Comparison of ENCODE assay signal across 17 cellular contexts in genomic region chr5:133327946-133328401, GRCh38.
A peak's percentile ranks its signal among the peaks of the same experiment; 100 is the strongest.
DNase-seq lines count a peak whose midpoint lies in the region; ATAC-seq and TF ChIP-seq lines count a peak whose summit lies in the region.
"Had no signal": no experiment of that assay in that cellular context is flagged by ENCODE, and none has a peak within 500 bp of the region (broad histone marks: within the 10 kb centered on the region; RNA-seq: fewer than 3 reads in every experiment).

No MANE protein-coding gene starts in this region.

- POLR2A ChIA-PET in WTC11 (lab: Charles Lee) = no interaction called here

- no peaks in the 10 kb centered on the region for H3K36me3 ChIP-seq in HUES48 (ENCODE audit: control insufficient read depth, insufficient read depth, low read length)
- H3K36me3 ChIP-seq in spleen = no peaks in the 10 kb centered on the region
- no peaks in the 10 kb centered on the region for H3K36me3 ChIP-seq in colonic mucosa

- 0 out of 2 replicates have a peak overlapping the region, but pooled peaks have one; percentile 3 for H3K27ac Mint-ChIP-seq in WTC11
- no peak overlapping the region for H3K27ac Mint-ChIP-seq in activated T-helper 17 cell treated with anti-CD3 and anti-CD28 coated beads, Interleukin-2, amount 50 U/mL, for 72 hours

- TF ChIP-seq POLR2A in spleen (IDR thresholded peaks at IDR 0.05) = no peak

- peak; percentile 30 for DNase-seq in WTC11 (ENCODE audit: low spot score)
- DNase-seq in iPS-NIHi11 (ENCODE audit: low spot score) = peak; percentile 42
- peak; percentile 32 for DNase-seq in spleen
- no peak for DNase-seq in colonic mucosa
- DNase-seq: Caco-2, DMS153, Kasumi-1, MM.1S, NCI-H1105, NCI-H187, NCI-H345, NCI-H526, SHP77 had no signal

- H3K27me3 ChIP-seq in HUES48 (ENCODE audit: control insufficient read depth, insufficient read depth, low read length) (peaks cover 3% of the 10 kb centered on the region), spleen (replicated peaks in 1 of 7) (peaks cover 0 to 4% (median 0%) of the 10 kb centered on the region in 7 donors), colonic mucosa (no peaks in the 10 kb centered on the region)

- peaks cover 33% of the 10 kb centered on the region for H3K4me1 ChIP-seq in HUES48 (ENCODE audit: control insufficient read depth, insufficient read depth, low read length)
- H3K4me1 ChIP-seq in spleen = no peaks in the 10 kb centered on the region
- H3K4me1 ChIP-seq in colonic mucosa = no peaks in the 10 kb centered on the region
- H3K4me1 ChIP-seq: Caco-2 had no signal

- H3K27ac ChIP-seq in HUES48 (ENCODE audit: low read depth, low read length) (peak overlapping the region; percentile 33), spleen (no peak overlapping the region), colonic mucosa (no peak overlapping the region)

- no peaks in the 10 kb centered on the region for H3K9me3 Mint-ChIP-seq in WTC11
- no peaks in the 10 kb centered on the region for H3K9me3 Mint-ChIP-seq in activated T-helper 17 cell treated with anti-CD3 and anti-CD28 coated beads, Interleukin-2, amount 50 U/mL, for 72 hours

- H3K4me3 ChIP-seq in HUES48 (ENCODE audit: low read depth, low read length) (peak overlapping the region; percentile 13; the same call in 1 of the 2 replicates), spleen (no peak overlapping the region), colonic mucosa (no peak overlapping the region)

- no peaks in the 10 kb centered on the region for H3K36me3 Mint-ChIP-seq in WTC11
- no peaks in the 10 kb centered on the region for H3K36me3 Mint-ChIP-seq in activated T-helper 17 cell treated with anti-CD3 and anti-CD28 coated beads, Interleukin-2, amount 50 U/mL, for 72 hours (ENCODE audit: low read depth)

- TF ChIP-seq CTCF in WTC11 (IDR thresholded peaks at IDR 0.05) (no peak), spleen (IDR thresholded peaks at IDR 0.05 in 8 of 11, conservative IDR thresholded peaks at IDR 0.05 in 3 of 11) (no peak), colonic mucosa (IDR thresholded peaks at IDR 0.05) (no peak)

- intact Hi-C loops in spleen (cut with DNase I; ENCODE audit: low total_unique reads) = no loop called here
- intact Hi-C loops in colonic mucosa (cut with DNase I) = no loop called here

- H3K27me3 Mint-ChIP-seq in WTC11 (ENCODE audit: low read depth) = peaks cover 91% of the 10 kb centered on the region
- no peaks in the 10 kb centered on the region for H3K27me3 Mint-ChIP-seq in activated T-helper 17 cell treated with anti-CD3 and anti-CD28 coated beads, Interleukin-2, amount 50 U/mL, for 72 hours

- ATAC-seq in WTC11 = peak; percentile 78
- ATAC-seq in GM21367 (IDR thresholded peaks at IDR 0.05; ENCODE audit: unreplicated experiment) = no peak
- no peak for ATAC-seq in activated T-helper 17 cell treated with anti-CD3 and anti-CD28 coated beads, Interleukin-2, amount 50 U/mL, for 72 hours (replicated peaks)
- ATAC-seq: SK-N-SH treated with all-trans-retinoic acid at 6 μM for 48 hours had no signal

- 0 out of 2 replicates have a peak overlapping the region, but pooled peaks have one; percentile 20 for H3K4me3 Mint-ChIP-seq in WTC11
- no peak overlapping the region for H3K4me3 Mint-ChIP-seq in activated T-helper 17 cell treated with anti-CD3 and anti-CD28 coated beads, Interleukin-2, amount 50 U/mL, for 72 hours

- H3K9ac ChIP-seq in HUES48 (ENCODE audit: low read depth, low read length) = no peak overlapping the region
- H3K9ac ChIP-seq in colonic mucosa (ENCODE audit: low read depth in 2 of 2, low read length in 2 of 2) = no peak overlapping the region

- no peaks in the 10 kb centered on the region for H3K9me3 ChIP-seq in HUES48 (ENCODE audit: control insufficient read depth, insufficient read depth, low read length)
- no peaks in the 10 kb centered on the region for H3K9me3 ChIP-seq in spleen
- H3K9me3 ChIP-seq in colonic mucosa = no peaks in the 10 kb centered on the region
- H3K9me3 ChIP-seq: Caco-2 had no signal

- 83 to 93% (median 88%) methylated on average over 5 of the region's 5 CpGs for WGBS in spleen, 5 donors

- peaks cover 72% of the 10 kb centered on the region for H3K4me1 Mint-ChIP-seq in WTC11
- H3K4me1 Mint-ChIP-seq in activated T-helper 17 cell treated with anti-CD3 and anti-CD28 coated beads, Interleukin-2, amount 50 U/mL, for 72 hours = peaks cover 4% of the 10 kb centered on the region

- CTCF ChIA-PET in WTC11 (lab: Charles Lee) = interaction anchor here (1.3 to 3.4 kb wide), 7 partner anchors 8 to 457 kb away, joined by 3 to 11 read pairs (median 8); no protein-coding TSS in a partner anchor

TF ChIP-seq in WTC11, 78 proteins besides CTCF, POLR2A, EP300 and RAD21:
- TF ChIP-seq ZNF423 (CRISPR knock-in tag; IDR thresholded peaks at IDR 0.05) (0 out of 2 replicates have a peak, but pooled peaks have one; percentile 5), ATF2 (CRISPR knock-in tag; IDR thresholded peaks at IDR 0.05; ENCODE audit: borderline replicate concordance, low read depth) (no peak), AR (CRISPR knock-in tag; IDR thresholded peaks at IDR 0.05) (no peak)
TF ChIP-seq in WTC11: peak in this region for 1.
